In genomic region chr2:8565399-8566154, GRCh38 we compare ENCODE assay signal across 11 cellular contexts.
"Had no signal": no experiment of that assay in that cellular context is flagged by ENCODE, and none has a peak within 500 bp of the region (broad histone marks: within the 10 kb centered on the region; RNA-seq: fewer than 3 reads in every experiment).

No MANE protein-coding gene starts in this region.

- H3K4me3 ChIP-seq: breast epithelium, left lung had no signal

- H3K36me3 ChIP-seq: breast epithelium, left lung had no signal

- H3K27ac ChIP-seq: breast epithelium, foreskin keratinocyte, left lung had no signal

- ATAC-seq: foreskin keratinocyte, left lung, SK-N-SH treated with all-trans-retinoic acid at 6 μM for 48 hours, WTC11 had no signal

- H3K4me1 ChIP-seq: breast epithelium, foreskin keratinocyte, left lung had no signal

- H3K9me3 ChIP-seq: breast epithelium had no signal

- H3K27me3 ChIP-seq: breast epithelium, foreskin keratinocyte, left lung had no signal

- DNase-seq: activated CD4-positive, alpha-beta T cell treated with anti-CD3 and anti-CD28 coated beads, Interleukin-2, amount 10 ng/mL, durations not matched to agents 24 days and 14 days; activated gamma-delta T cell treated with Interleukin-2 at 50 U/mL for 16 hours; activated naive CD8-positive, alpha-beta T cell treated with anti-CD3 and anti-CD28 coated beads for 36 hours; activated T-cell treated with anti-CD3 and anti-CD28 coated beads, Interleukin-2, amount 50 U/mL, for 24 hours; anterior cingulate cortex; foreskin keratinocyte; left lung; substantia nigra had no signal
